2 cellular contexts compared by ENCODE assay signal in genomic region chr1:184957901-184958300, GRCh38. TPM values are rescaled to one million over a fixed set of nuclear protein-coding genes. Genes with fewer than 3 reads are reported as not detected.
"Had no signal": no experiment of that assay in that cellular context is flagged by ENCODE, and none has a peak within 500 bp of the region (broad histone marks: within the 10 kb centered on the region; RNA-seq: fewer than 3 reads in every experiment).

No MANE protein-coding gene starts in this region.

RNA-seq across cellular contexts. Expression of gene NIBAN1, which starts 16.4 kb away (rescaled TPM):
- total RNA-seq: HepG2, OCI-LY7 had no signal
- polyA plus RNA-seq: HepG2 had no signal
